27 cellular contexts compared by ENCODE assay signal in genomic region chr2:221642447-221642846, GRCh38.
"Had no signal": no experiment of that assay in that cellular context is flagged by ENCODE, and none has a peak within 500 bp of the region (broad histone marks: within the 10 kb centered on the region; RNA-seq: fewer than 3 reads in every experiment).

No MANE protein-coding gene starts in this region.

- H3K27ac ChIP-seq: neural progenitor cell, ovary, parathyroid adenoma, psoas muscle, right lobe of liver, sigmoid colon, suprapubic skin, testis, tibial artery, transverse colon, upper lobe of right lung, uterus had no signal

- DNase-seq: natural killer cell; occipital lobe; ovary; posterior cingulate gyrus; psoas muscle; right cardiac atrium; right lobe of liver; sigmoid colon; small intestine; stimulated activated CD4-positive, alpha-beta T cell treated with anti-CD3 and anti-CD28 coated beads, Interleukin-15, amount 100 ng/mL, for 24 hours; stimulated activated CD4-positive, alpha-beta T cell treated with anti-CD3 and anti-CD28 coated beads, Interleukin-2, amount 100 ng/mL, for 24 hours; stimulated activated CD4-positive, alpha-beta T cell treated with anti-CD3 and anti-CD28 coated beads, Interleukin-4, amount 100 ng/mL, for 1 hour; stimulated activated CD4-positive, alpha-beta T cell treated with anti-CD3 and anti-CD28 coated beads, Interleukin-4, amount 100 ng/mL, for 4 hours; stimulated activated CD8-positive, alpha-beta memory T cell treated with anti-CD3 and anti-CD28 coated beads, Interleukin-4, amount 100 ng/mL, for 48 hours; stimulated activated naive CD4-positive, alpha-beta T cell; stimulated activated naive CD8-positive, alpha-beta T cell treated with anti-CD3 and anti-CD28 coated beads, Interleukin-15, amount 100 ng/mL, for 72 hours; stimulated activated naive CD8-positive, alpha-beta T cell treated with anti-CD3 and anti-CD28 coated beads, Interleukin-15, Interleukin-2, amounts not matched to agents 100 U/mL and 50 U/mL, for 24 hours; substantia nigra; testis; transverse colon; upper lobe of right lung; uterus had no signal

- H3K4me1 ChIP-seq: neural progenitor cell, parathyroid adenoma, psoas muscle, right lobe of liver, sigmoid colon, suprapubic skin, testis, transverse colon, upper lobe of right lung, uterus had no signal

- H3K9me3 ChIP-seq: ovary, psoas muscle, right lobe of liver, suprapubic skin, testis, tibial artery, transverse colon, upper lobe of right lung, uterus had no signal

- H3K4me3 ChIP-seq: neural progenitor cell, ovary, psoas muscle, right lobe of liver, sigmoid colon, suprapubic skin, testis, tibial artery, transverse colon, upper lobe of right lung, uterus had no signal

- ATAC-seq: natural killer cell; psoas muscle; right cardiac atrium; right lobe of liver; stimulated activated memory B cell treated with anti-CD40 and anti-IgM and Interleukin-4, amounts not matched to agents 10 μg/mL and 1 μg/mL and 100 μg/mL, for 72 hours; stimulated activated naive CD8-positive, alpha-beta T cell treated with anti-CD3 and anti-CD28 coated beads, Interleukin-15, amount 100 ng/mL, for 72 hours; stimulated activated naive CD8-positive, alpha-beta T cell treated with anti-CD3 and anti-CD28 coated beads, Interleukin-15, Interleukin-2, amounts not matched to agents 100 U/mL and 50 U/mL, for 24 hours had no signal

- H3K27me3 ChIP-seq: neural progenitor cell, ovary, right lobe of liver, sigmoid colon, suprapubic skin, testis, tibial artery, transverse colon, upper lobe of right lung, uterus had no signal

- H3K36me3 ChIP-seq: neural progenitor cell, ovary, right lobe of liver, sigmoid colon, suprapubic skin, tibial artery, transverse colon, upper lobe of right lung, uterus had no signal
